ENCODE assay signal across 8 cellular contexts in genomic region chr10:79249156-79250121, GRCh38.
DNase-seq lines count a peak whose midpoint lies in the region; ATAC-seq lines count a peak whose summit lies in the region.

No MANE protein-coding gene starts in this region.

- no peaks in the 10 kb centered on the region for H3K36me3 Mint-ChIP-seq in T-helper 2 cell treated with Interferon-gamma antibody and Interleukin-4, amounts not matched to agents 5 μg/mL and 100 μg/mL, for 36 hours (ENCODE audit: low read depth)

- peak overlapping the region; percentile 66 for H3K4me3 Mint-ChIP-seq in T-helper 2 cell treated with Interferon-gamma antibody and Interleukin-4, amounts not matched to agents 5 μg/mL and 100 μg/mL, for 36 hours

- no peak for DNase-seq in T-helper 2 cell treated with Interferon-gamma antibody and Interleukin-4, amounts not matched to agents 5 μg/mL and 100 μg/mL, for 36 hours (ENCODE audit: low spot score)
- DNase-seq in retina = peak; percentile 5
- no peak for DNase-seq in NCI-H748 treated with DMSO at 0.1 percent for 48 hours (lab: John Stamatoyannopoulos, UW)
- DNase-seq in NCI-H2171 (lab: John Stamatoyannopoulos, UW) = no peak
- DNase-seq in EL = no peak
- DNase-seq in OCI-M2 (lab: John Stamatoyannopoulos, UW; ENCODE audit: unreplicated experiment) = no peak

- no peaks in the 10 kb centered on the region for H3K27me3 Mint-ChIP-seq in T-helper 2 cell treated with Interferon-gamma antibody and Interleukin-4, amounts not matched to agents 5 μg/mL and 100 μg/mL, for 36 hours (ENCODE audit: low read depth)

- H3K27ac Mint-ChIP-seq in T-helper 2 cell treated with Interferon-gamma antibody and Interleukin-4, amounts not matched to agents 5 μg/mL and 100 μg/mL, for 36 hours = peak overlapping the region; percentile 79

- H3K4me1 Mint-ChIP-seq in T-helper 2 cell treated with Interferon-gamma antibody and Interleukin-4, amounts not matched to agents 5 μg/mL and 100 μg/mL, for 36 hours (ENCODE audit: low read depth) = peaks cover 50% of the 10 kb centered on the region

- H3K9me3 Mint-ChIP-seq in T-helper 2 cell treated with Interferon-gamma antibody and Interleukin-4, amounts not matched to agents 5 μg/mL and 100 μg/mL, for 36 hours = no peaks in the 10 kb centered on the region

- ATAC-seq in GM18873 (IDR thresholded peaks at IDR 0.05; ENCODE audit: low FRiP score, unreplicated experiment) (peak; percentile 70), HG02678 (IDR thresholded peaks at IDR 0.05; ENCODE audit: unreplicated experiment) (peak; percentile 68)
